In genomic region chr12:109818253-109818652, GRCh38 we compare ENCODE assay signal across 19 cellular contexts. TPM values are rescaled to one million over a fixed set of nuclear protein-coding genes. Genes with fewer than 3 reads are reported as not detected.
"Had no signal": no experiment of that assay in that cellular context is flagged by ENCODE, and none has a peak within 500 bp of the region (broad histone marks: within the 10 kb centered on the region; RNA-seq: fewer than 3 reads in every experiment).

No MANE protein-coding gene starts in this region.

- DNase-seq: KBM-7, NCI-H1092, NCI-H1105 treated with DMSO at 0.1 percent for 48 hours, NCI-H1417 treated with DMSO at 0.1 percent for 48 hours, NCI-H146, NCI-H1930, NCI-H2081, NCI-H2171, NCI-H446 treated with DMSO at 0.1 percent for 48 hours, NCI-H510A treated with DMSO at 0.1 percent for 48 hours, NCI-H526 treated with DMSO at 0.1 percent for 48 hours, NCI-H748 treated with DMSO at 0.1 percent for 48 hours, RPMI8226, SHP77 treated with DMSO at 0.1 percent for 48 hours had no signal

- H3K4me3 ChIP-seq: MG63, SJCRH30 had no signal

- H3K36me3 ChIP-seq: MG63 had no signal

- ATAC-seq: Right ventricle myocardium inferior had no signal

- H3K27me3 ChIP-seq: MG63, SJCRH30 had no signal

- FAIRE-seq: RCC 7860 had no signal

- H3K27ac ChIP-seq: SJCRH30 had no signal

- H3K9me3 ChIP-seq: SJCRH30 had no signal

RNA-seq across cellular contexts. Expression of gene TRPV4, which starts 14.9 kb away (rescaled TPM):
- polyA plus RNA-seq: IgD-negative memory B cell had no signal
